Comparison of ENCODE assay signal across 1 cellular context in the genomic region with DNA sequence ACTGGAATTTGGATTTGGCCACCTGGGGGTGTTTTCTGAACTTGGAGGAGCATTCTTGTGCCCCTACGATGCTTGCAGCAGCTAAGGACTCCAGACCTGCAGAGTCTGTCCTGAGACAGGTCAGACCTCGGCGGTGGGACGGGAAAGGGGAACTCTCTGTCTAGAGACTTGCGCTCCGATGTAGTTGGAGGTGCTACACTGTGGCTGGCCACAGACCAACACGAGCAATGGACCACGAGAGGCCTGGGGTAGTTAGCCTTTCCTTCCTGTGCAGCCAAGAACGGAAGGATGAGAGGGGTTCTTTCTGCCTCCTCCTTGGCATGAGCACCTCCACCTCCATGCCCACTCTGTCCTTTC.
TF ChIP-seq lines count a peak whose summit lies in the region.

No MANE protein-coding gene starts in this region.

TF ChIP-seq in H1, 55 proteins besides CTCF, POLR2A, EP300 and RAD21:
- TF ChIP-seq RXRA (IDR thresholded peaks at IDR 0.05; ENCODE audit: insufficient read depth, low read depth, low read length) (no peak), NRF1 (IDR thresholded peaks at IDR 0.05; ENCODE audit: low read depth, low read length) (no peak), GABPA (IDR thresholded peaks at IDR 0.05; ENCODE audit: borderline replicate concordance, insufficient read depth, low read length) (no peak), EZH2 (IDR thresholded peaks at IDR 0.05; ENCODE audit: low read depth, low read length, severe bottlenecking) (no peak), CBX5 (IDR thresholded peaks at IDR 0.05; ENCODE audit: low read depth, low read length) (no peak), SRF (IDR thresholded peaks at IDR 0.05; ENCODE audit: low read depth, low read length) (no peak)
- TF ChIP-seq, protein P1, sequence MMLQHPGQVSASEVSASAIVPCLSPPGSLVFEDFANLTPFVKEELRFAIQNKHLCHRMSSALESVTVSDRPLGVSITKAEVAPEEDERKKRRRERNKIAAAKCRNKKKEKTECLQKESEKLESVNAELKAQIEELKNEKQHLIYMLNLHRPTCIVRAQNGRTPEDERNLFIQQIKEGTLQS (IDR thresholded peaks at IDR 0.05; ENCODE audit: insufficient read depth, low read depth, low read length): no peak
- TF ChIP-seq, protein P2, sequence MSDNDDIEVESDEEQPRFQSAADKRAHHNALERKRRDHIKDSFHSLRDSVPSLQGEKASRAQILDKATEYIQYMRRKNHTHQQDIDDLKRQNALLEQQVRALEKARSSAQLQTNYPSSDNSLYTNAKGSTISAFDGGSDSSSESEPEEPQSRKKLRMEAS (IDR thresholded peaks at IDR 0.05): no peak
